Comparison of ENCODE assay signal across 8 cellular contexts in genomic region chr15:82849556-82850241, GRCh38. TPM values are rescaled to one million over a fixed set of nuclear protein-coding genes. Genes with fewer than 3 reads are reported as not detected.
DNase-seq lines count a peak whose midpoint lies in the region; ATAC-seq and TF ChIP-seq lines count a peak whose summit lies in the region.

No MANE protein-coding gene starts in this region.

- H3K4me1 ChIP-seq in foreskin keratinocyte: no peaks in the 10 kb centered on the region
- H3K4me1 ChIP-seq in tibial artery: peaks cover 0 to 13% (median 0%) of the 10 kb centered on the region in 4 donors

- TF ChIP-seq CTCF in foreskin keratinocyte (conservative IDR thresholded peaks at IDR 0.05): peak; percentile 88
- TF ChIP-seq CTCF in nephron (IDR thresholded peaks at IDR 0.05; ENCODE audit: unreplicated experiment in 3 of 3): peak; percentile 59 to 78 (median 75)
- TF ChIP-seq CTCF in tibial artery (IDR thresholded peaks at IDR 0.05): peak; percentile 26 to 42

- H3K27me3 ChIP-seq in foreskin keratinocyte: no peaks in the 10 kb centered on the region
- H3K27me3 ChIP-seq in tibial artery: no peaks in the 10 kb centered on the region

- H3K36me3 ChIP-seq in tibial artery: peaks cover 0 to 23% (median 0%) of the 10 kb centered on the region in 3 donors

- ATAC-seq in HG02678 (IDR thresholded peaks at IDR 0.05; ENCODE audit: unreplicated experiment) (peak; percentile 59), foreskin keratinocyte (peak; percentile 76), HG02588 (IDR thresholded peaks at IDR 0.05; ENCODE audit: unreplicated experiment) (no peak)

- DNase-seq in DMS53 (lab: John Stamatoyannopoulos, UW) (peak; percentile 92), NCI-H748 treated with DMSO at 0.1 percent for 48 hours (lab: John Stamatoyannopoulos, UW) (peak; percentile 2), foreskin keratinocyte (peak; percentile 54 to 74), tibial artery (peak in 1 of 2 donors; percentile 34)
- DNase-seq in activated T-cell treated with anti-CD3 and anti-CD28 coated beads, Interleukin-2, amount 50 U/mL, for 24 hours: peak; percentile 43

- H3K4me3 Mint-ChIP-seq in activated T-cell treated with anti-CD3 and anti-CD28 coated beads, Interleukin-2, amount 50 U/mL, for 24 hours: no peak overlapping the region
- H3K4me3 Mint-ChIP-seq in nephron: no peak overlapping the region

- H3K27ac Mint-ChIP-seq in activated T-cell treated with anti-CD3 and anti-CD28 coated beads, Interleukin-2, amount 50 U/mL, for 24 hours: no peak overlapping the region
- H3K27ac Mint-ChIP-seq in nephron: peak overlapping the region; percentile 27 to 74 (median 38)

- no peaks in the 10 kb centered on the region for H3K36me3 Mint-ChIP-seq in activated T-cell treated with anti-CD3 and anti-CD28 coated beads, Interleukin-2, amount 50 U/mL, for 24 hours (ENCODE audit: low read depth)
- H3K36me3 Mint-ChIP-seq in nephron (ENCODE audit: low read depth): no peaks in the 10 kb centered on the region

- intact Hi-C loops in tibial artery (cut with DNase I; ENCODE audit: low total_unique reads): no loop called here

- H3K4me1 Mint-ChIP-seq in activated T-cell treated with anti-CD3 and anti-CD28 coated beads, Interleukin-2, amount 50 U/mL, for 24 hours (ENCODE audit: low read depth): peaks cover 16% of the 10 kb centered on the region
- peaks cover 28% of the 10 kb centered on the region for H3K4me1 Mint-ChIP-seq in nephron

- no peak overlapping the region for H3K4me3 ChIP-seq in tibial artery

- no peaks in the 10 kb centered on the region for H3K9me3 ChIP-seq in tibial artery

- no peaks in the 10 kb centered on the region for H3K9me3 Mint-ChIP-seq in activated T-cell treated with anti-CD3 and anti-CD28 coated beads, Interleukin-2, amount 50 U/mL, for 24 hours
- no peaks in the 10 kb centered on the region for H3K9me3 Mint-ChIP-seq in nephron

- H3K27ac ChIP-seq in foreskin keratinocyte (no peak overlapping the region), tibial artery (no peak overlapping the region)

- H3K27me3 Mint-ChIP-seq in activated T-cell treated with anti-CD3 and anti-CD28 coated beads, Interleukin-2, amount 50 U/mL, for 24 hours: no peaks in the 10 kb centered on the region
- peaks cover 8% of the 10 kb centered on the region for H3K27me3 Mint-ChIP-seq in nephron (ENCODE audit: low read depth)

RNA-seq across cellular contexts. Expression of gene WHAMM, which starts 40.3 kb away (rescaled TPM):
- total RNA-seq in foreskin keratinocyte: 6.5 and 6.9 TPM in 2 replicates
- polyA plus RNA-seq in foreskin keratinocyte: 3.8 and 4.5 TPM in 2 replicates

RNA-seq across cellular contexts. Expression of gene FSD2, which starts 43.8 kb away (rescaled TPM):
- not detected in 2 replicates for total RNA-seq in foreskin keratinocyte
- polyA plus RNA-seq in foreskin keratinocyte: not detected in 2 replicates

Comparison
In these comparisons a context has a peak if more than half of its experiments do, and no peak if none do; other contexts are left out.
1. CTCF ChIP-seq: peak in every context shown above with its lines; median percentile 88 in foreskin keratinocyte; 75 in nephron; 34 in tibial artery.